In the genomic region with DNA sequence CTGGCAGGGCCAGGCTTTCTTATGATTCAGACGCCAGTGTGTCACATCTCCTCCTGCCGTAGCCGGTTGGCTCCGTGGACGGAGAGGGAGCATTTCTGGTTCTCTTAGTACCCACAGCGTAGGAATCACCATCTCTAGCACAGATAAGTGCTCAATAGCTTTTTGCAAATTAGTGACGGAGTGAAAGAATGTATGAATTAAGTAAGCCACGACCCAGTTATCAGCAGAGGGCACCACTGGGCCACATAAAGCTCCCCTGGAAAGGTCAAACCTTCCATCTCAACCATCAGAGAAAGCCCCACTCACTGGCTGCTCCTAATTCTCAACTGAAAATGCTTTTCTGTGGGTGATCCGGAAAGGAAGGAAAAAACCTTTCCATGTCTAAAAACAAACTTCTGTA, we compare ENCODE assay signal across 9 cellular contexts.
DNase-seq lines count a peak whose midpoint lies in the region; ATAC-seq and TF ChIP-seq lines count a peak whose summit lies in the region.
"Had no signal": no experiment of that assay in that cellular context is flagged by ENCODE, and none has a peak within 500 bp of the region (broad histone marks: within the 10 kb centered on the region; RNA-seq: fewer than 3 reads in every experiment).

No MANE protein-coding gene starts in this region.

- ATAC-seq in HG03571 (IDR thresholded peaks at IDR 0.05; ENCODE audit: unreplicated experiment) (no peak), HG02623 (IDR thresholded peaks at IDR 0.05; ENCODE audit: unreplicated experiment) (no peak)
- ATAC-seq: left colon had no signal

- H3K4me1 ChIP-seq in Loucy (ENCODE audit: insufficient read depth, low read length, poor library complexity, severe bottlenecking), result no peaks in the 10 kb centered on the region

- H3K4me3 ChIP-seq in Loucy (ENCODE audit: low read length, poor library complexity, severe bottlenecking), result no peak overlapping the region

- H3F3A ChIP-seq in Loucy (ENCODE audit: low read depth), result no peaks in the 10 kb centered on the region

- DNase-seq in DMS53 treated with DMSO at 0.1 percent for 48 hours (lab: John Stamatoyannopoulos, UW; ENCODE audit: unreplicated experiment) (peak; percentile 3), SHP77 treated with DMSO at 0.1 percent for 48 hours (lab: John Stamatoyannopoulos, UW) (peak; percentile 32), left kidney (ENCODE audit: low read depth, low spot score) (peak; percentile 74), KG1 (lab: John Stamatoyannopoulos, UW) (no peak), globus pallidus (ENCODE audit: low spot score) (no peak)

- no peak overlapping the region for H3K4me2 ChIP-seq in Loucy (ENCODE audit: low read depth, low read length, poor library complexity, severe bottlenecking)

- H2AFZ ChIP-seq in Loucy (ENCODE audit: low read length), result no peak overlapping the region

- no peaks in the 10 kb centered on the region for H3K27me3 ChIP-seq in Loucy (ENCODE audit: insufficient read depth, low read length, poor library complexity, severe bottlenecking)

- H3K9ac ChIP-seq in Loucy (ENCODE audit: low read depth, low read length, poor library complexity, severe bottlenecking), result no peak overlapping the region

- no peaks in the 10 kb centered on the region for H3K9me2 ChIP-seq in Loucy (replicated peaks; ENCODE audit: low read depth, low read length)

- no peaks in the 10 kb centered on the region for H4K20me1 ChIP-seq in Loucy (ENCODE audit: insufficient read depth, low read length, poor library complexity, severe bottlenecking)

- H3K9me3 ChIP-seq in Loucy (ENCODE audit: insufficient read depth, low read depth, low read length), result 0 out of 2 replicates have a peak, but pooled peaks cover 4% of the 10 kb centered on the region

- H3K79me2 ChIP-seq in Loucy (ENCODE audit: insufficient read depth, low read length), result no peaks in the 10 kb centered on the region

- TF ChIP-seq CTCF in Loucy (conservative IDR thresholded peaks at IDR 0.05; ENCODE audit: low read length), result peak; percentile 27

- no peaks in the 10 kb centered on the region for H3K36me3 ChIP-seq in Loucy (ENCODE audit: insufficient read depth, low read length)

Comparison
In these comparisons a context has a peak if more than half of its experiments do, and no peak if none do; other contexts are left out.
1. DNase-seq: peak in DMS53 treated with DMSO at 0.1 percent for 48 hours (single experiment), SHP77 treated with DMSO at 0.1 percent for 48 hours (single experiment) and left kidney (single experiment); none in KG1 (single experiment) and globus pallidus (single experiment).